ENCODE assay signal across 20 cellular contexts in the genomic region with DNA sequence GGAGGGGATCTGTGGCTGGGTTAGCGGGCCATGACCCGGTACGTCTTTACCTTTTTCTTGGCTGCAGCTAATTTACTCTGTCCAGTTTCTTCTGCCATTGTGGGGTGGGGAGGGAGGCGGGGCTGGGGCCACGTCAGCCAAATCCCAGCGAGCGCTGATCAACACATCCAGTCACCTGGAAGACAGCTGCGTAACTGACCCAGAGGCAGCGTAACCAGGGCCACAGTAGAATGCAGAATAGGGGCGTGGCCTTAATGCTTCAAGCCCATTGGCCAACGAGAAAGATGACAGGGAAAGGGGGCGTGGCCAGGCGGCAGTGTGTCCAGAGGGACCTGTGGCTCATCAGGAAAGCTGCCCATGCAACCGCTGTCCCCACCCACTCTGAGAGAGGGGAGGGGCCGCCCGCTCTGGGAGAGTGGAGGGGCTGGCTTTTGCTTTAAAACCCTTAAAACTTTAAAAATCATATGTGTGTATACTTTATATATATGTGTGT. TPM values are rescaled to one million over a fixed set of nuclear protein-coding genes. Genes with fewer than 3 reads are reported as not detected.
"Had no signal": no experiment of that assay in that cellular context is flagged by ENCODE, and none has a peak within 500 bp of the region (broad histone marks: within the 10 kb centered on the region; RNA-seq: fewer than 3 reads in every experiment).

No MANE protein-coding gene starts in this region.

RNA-seq across cellular contexts. Expression of a gene that starts 46.5 kb away (rescaled TPM):
- total RNA-seq: activated B cell treated with CpG ODN at 0.5 μM for 24 hours; activated CD4-positive, alpha-beta memory T cell treated with anti-CD3 and anti-CD28 coated beads for 36 hours; activated CD4-positive, alpha-beta T cell treated with anti-CD3 and anti-CD28 coated beads, Interleukin-2, amount 10 ng/mL, durations not matched to agents 24 days and 14 days; activated CD8-positive, alpha-beta memory T cell treated with anti-CD3 and anti-CD28 coated beads for 36 hours; activated CD8-positive, alpha-beta T cell treated with anti-CD3 and anti-CD28 coated beads for 36 hours; activated naive CD4-positive, alpha-beta T cell treated with anti-CD3 and anti-CD28 coated beads, Interleukin-2, amount 50 U/mL, for 72 hours; activated naive CD8-positive, alpha-beta T cell treated with anti-CD3 and anti-CD28 coated beads for 36 hours; activated T-cell treated with anti-CD3 and anti-CD28 coated beads, Interleukin-2, amount 50 U/mL, for 4 hours; activated T-cell treated with anti-CD3 and anti-CD28 coated beads, Interleukin-2, amount 50 U/mL, for 72 hours; activated T-helper 1 cell treated with anti-CD3 and anti-CD28 coated beads, Interleukin-12 subunit alpha, Interleukin-12 subunit beta, Interleukin-2, Interleukin-4 antibody, amounts not matched to agents 30 ng/mL and 10 ng/mL and 1 ng/mL, durations not matched to agents 14 hours and 24 hours and 36 hours; activated T-helper 17 cell treated with anti-CD3 and anti-CD28 coated beads, Interleukin-2, amount 50 U/mL, for 72 hours; adrenal gland; aorta; astrocyte; body of pancreas; breast epithelium; cardiac septum; cerebellum; T-helper 17 cell; T-helper 2 cell treated with Interferon-gamma antibody and Interleukin-4, amounts not matched to agents 100 ng/mL and 5 ng/mL, for 36 hours had no signal
- polyA plus RNA-seq: aorta had no signal
